In genomic region chr1:201819346-201819745, GRCh38 we compare ENCODE assay signal across 19 cellular contexts. TPM values are rescaled to one million over a fixed set of nuclear protein-coding genes. Genes with fewer than 3 reads are reported as not detected.
DNase-seq lines count a peak whose midpoint lies in the region; ATAC-seq and TF ChIP-seq lines count a peak whose summit lies in the region.
"Had no signal": no experiment of that assay in that cellular context is flagged by ENCODE, and none has a peak within 500 bp of the region (broad histone marks: within the 10 kb centered on the region; RNA-seq: fewer than 3 reads in every experiment).

No MANE protein-coding gene starts in this region.

- H3K36me3 Mint-ChIP-seq in chondrocyte (ENCODE audit: low read depth) (peaks cover 66% of the 10 kb centered on the region), nephron (ENCODE audit: low read depth) (peaks cover 81% of the 10 kb centered on the region)
- H3K36me3 Mint-ChIP-seq in activated CD4-positive, alpha-beta memory T cell treated with anti-CD3 and anti-CD28 coated beads for 36 hours = peaks cover 6% of the 10 kb centered on the region

- no peak for ATAC-seq in heart right ventricle
- ATAC-seq in GM21529 (IDR thresholded peaks at IDR 0.05; ENCODE audit: unreplicated experiment) = no peak
- ATAC-seq: Right ventricle myocardium inferior had no signal

- WGBS in heart right ventricle, 2 donors = 55 to 68% methylated on average over 2 of the region's 2 CpGs
- 72 to 80% methylated on average over 2 of the region's 2 CpGs for WGBS in esophagus squamous epithelium, 2 donors

- H3K4me1 Mint-ChIP-seq in chondrocyte (ENCODE audit: low read depth) (peaks cover 27% of the 10 kb centered on the region), nephron (peaks cover 10% of the 10 kb centered on the region)
- no peaks in the 10 kb centered on the region for H3K4me1 Mint-ChIP-seq in activated CD4-positive, alpha-beta memory T cell treated with anti-CD3 and anti-CD28 coated beads for 36 hours (ENCODE audit: low read depth)
- H3K4me1 Mint-ChIP-seq: B cell, IgD-negative memory B cell had no signal

- H3K9me3 Mint-ChIP-seq in chondrocyte (ENCODE audit: low read depth) = no peaks in the 10 kb centered on the region
- H3K9me3 Mint-ChIP-seq in nephron = no peaks in the 10 kb centered on the region
- no peaks in the 10 kb centered on the region for H3K9me3 Mint-ChIP-seq in activated CD4-positive, alpha-beta memory T cell treated with anti-CD3 and anti-CD28 coated beads for 36 hours
- H3K9me3 Mint-ChIP-seq: IgD-negative memory B cell had no signal

- DNase-seq in cardiac muscle cell (ENCODE audit: low read depth in 1 of 2, low spot score in 1 of 2) (no peak), heart right ventricle (no peak), chondrocyte (ENCODE audit: low spot score) (no peak), esophagus squamous epithelium (lab: John Stamatoyannopoulos, UW) (no peak), NCI-H2107 treated with DMSO at 0.1 percent for 48 hours (lab: John Stamatoyannopoulos, UW; ENCODE audit: unreplicated experiment) (no peak)
- DNase-seq in activated CD4-positive, alpha-beta memory T cell treated with anti-CD3 and anti-CD28 coated beads for 36 hours = no peak
- DNase-seq: DND-41, GF-D8, Kasumi-1, NCI-H1105, NCI-H2081 treated with DMSO at 0.1 percent for 48 hours, NCI-H510A, NCI-H774 had no signal

- H3K4me3 ChIP-seq in cardiac muscle cell (no peak overlapping the region), heart right ventricle (no peak overlapping the region), esophagus squamous epithelium (no peak overlapping the region)

- H3K27me3 ChIP-seq in cardiac muscle cell = no peaks in the 10 kb centered on the region
- H3K27me3 ChIP-seq in heart right ventricle = no peaks in the 10 kb centered on the region
- no peaks in the 10 kb centered on the region for H3K27me3 ChIP-seq in esophagus squamous epithelium

- CTCF ChIA-PET in activated CD4-positive, alpha-beta memory T cell treated with anti-CD3 and anti-CD28 coated beads for 36 hours (lab: Charles Lee) = no interaction called here

- peak overlapping the region; percentile 19 for H3K27ac Mint-ChIP-seq in chondrocyte (ENCODE audit: unreplicated experiment)
- peak overlapping the region in 2 of 3 experiments; percentile 72 to 92 for H3K27ac Mint-ChIP-seq in nephron
- no peak overlapping the region for H3K27ac Mint-ChIP-seq in activated CD4-positive, alpha-beta memory T cell treated with anti-CD3 and anti-CD28 coated beads for 36 hours
- H3K27ac Mint-ChIP-seq: B cell, IgD-negative memory B cell had no signal

- intact Hi-C loops in heart right ventricle (cut with DNase I) = no loop called here
- intact Hi-C loops in esophagus squamous epithelium (cut with DNase I) = no loop called here
- intact Hi-C loops in activated CD4-positive, alpha-beta memory T cell treated with anti-CD3 and anti-CD28 coated beads for 36 hours (cut with micrococcal nuclease) = no loop called here

- H3K36me3 ChIP-seq in cardiac muscle cell = peaks cover 65% of the 10 kb centered on the region
- H3K36me3 ChIP-seq in heart right ventricle = peaks cover 6 to 95% (median 79%) of the 10 kb centered on the region in 9 donors
- peaks cover 16 to 88% (median 28%) of the 10 kb centered on the region in 3 donors for H3K36me3 ChIP-seq in esophagus squamous epithelium

- H3K4me3 Mint-ChIP-seq in chondrocyte (ENCODE audit: unreplicated experiment) = no peak overlapping the region
- no peak overlapping the region for H3K4me3 Mint-ChIP-seq in nephron
- H3K4me3 Mint-ChIP-seq in activated CD4-positive, alpha-beta memory T cell treated with anti-CD3 and anti-CD28 coated beads for 36 hours = no peak overlapping the region
- H3K4me3 Mint-ChIP-seq: B cell, IgD-negative memory B cell had no signal

- H3K27me3 Mint-ChIP-seq in chondrocyte (ENCODE audit: low read depth) = no peaks in the 10 kb centered on the region
- no peaks in the 10 kb centered on the region for H3K27me3 Mint-ChIP-seq in nephron (ENCODE audit: low read depth)
- no peaks in the 10 kb centered on the region for H3K27me3 Mint-ChIP-seq in activated CD4-positive, alpha-beta memory T cell treated with anti-CD3 and anti-CD28 coated beads for 36 hours
- H3K27me3 Mint-ChIP-seq: B cell, IgD-negative memory B cell had no signal

- H3K9me3 ChIP-seq in cardiac muscle cell (ENCODE audit: low read depth) (no peaks in the 10 kb centered on the region), heart right ventricle (no peaks in the 10 kb centered on the region), esophagus squamous epithelium (no peaks in the 10 kb centered on the region)

- POLR2A ChIA-PET in activated CD4-positive, alpha-beta memory T cell treated with anti-CD3 and anti-CD28 coated beads for 36 hours (lab: Charles Lee) = no interaction called here

- TF ChIP-seq CTCF in cardiac muscle cell (IDR thresholded peaks at IDR 0.05; ENCODE audit: low read depth, low read length) (no peak), heart right ventricle (IDR thresholded peaks at IDR 0.05) (no peak), chondrocyte (IDR thresholded peaks at IDR 0.05) (no peak), nephron (IDR thresholded peaks at IDR 0.05; ENCODE audit: unreplicated experiment in 3 of 3) (no peak), esophagus squamous epithelium (IDR thresholded peaks at IDR 0.05) (no peak)

- TF ChIP-seq POLR2A in esophagus squamous epithelium (IDR thresholded peaks at IDR 0.05) = no peak

- H3K27ac ChIP-seq in cardiac muscle cell (peak overlapping the region; percentile 55), heart right ventricle (peak overlapping the region in 2 of 10 donors; percentile 24 to 25), esophagus squamous epithelium (no peak overlapping the region)
- H3K27ac ChIP-seq: 22Rv1 had no signal

- H3K4me1 ChIP-seq in cardiac muscle cell (ENCODE audit: low read depth) = peaks cover 12% of the 10 kb centered on the region
- H3K4me1 ChIP-seq in heart right ventricle = peaks cover 0 to 30% (median 4%) of the 10 kb centered on the region in 9 donors
- H3K4me1 ChIP-seq in esophagus squamous epithelium = no peaks in the 10 kb centered on the region

RNA-seq across cellular contexts. Expression of gene IPO9, which starts 9.6 kb away (rescaled TPM):
- total RNA-seq in cardiac muscle cell (34.7 and 36.9 TPM in 2 replicates), heart right ventricle (10 to 100 TPM; 21.9 to 31.4 (median 27.2) TPM), chondrocyte (47.1 to 69.5 TPM (median 48.2 TPM) in 3 replicates), esophagus squamous epithelium (10 to 100 TPM; 10.1 to 17.2 (median 12.3) TPM)
- polyA plus RNA-seq in cardiac muscle cell (61.7 and 82.1 TPM in 2 replicates), heart right ventricle (10 to 100 TPM; 12.0 to 12.9 TPM)
- 10 to 100 TPM; 67.6 to 67.9 TPM for total RNA-seq in activated CD4-positive, alpha-beta memory T cell treated with anti-CD3 and anti-CD28 coated beads for 36 hours
